In genomic region chr2:9844036-9844483, GRCh38 we compare ENCODE assay signal across 8 cellular contexts. TPM values are rescaled to one million over a fixed set of nuclear protein-coding genes. Genes with fewer than 3 reads are reported as not detected.
A peak's percentile ranks its signal among the peaks of the same experiment; 100 is the strongest.
DNase-seq lines count a peak whose midpoint lies in the region; ATAC-seq and TF ChIP-seq lines count a peak whose summit lies in the region.

No MANE protein-coding gene starts in this region.

- H3K4ac ChIP-seq in trophoblast cell (ENCODE audit: low read depth, low read length): peak overlapping the region; percentile 30

- H2AFZ ChIP-seq in SU-DHL-6 (ENCODE audit: low read depth, low read length, severe bottlenecking) (peak overlapping the region; percentile 85), trophoblast cell (ENCODE audit: insufficient read depth, low read length, poor library complexity) (peak overlapping the region; percentile 81)

- no peak overlapping the region for H2BK12ac ChIP-seq in trophoblast cell (ENCODE audit: low read length)

- peak overlapping the region; percentile 97 for H4K12ac ChIP-seq in trophoblast cell (ENCODE audit: low read depth, low read length)

- H3K4me2 ChIP-seq in SU-DHL-6 (ENCODE audit: low read depth, low read length, poor library complexity, severe bottlenecking): peak overlapping the region; percentile 88
- H3K4me2 ChIP-seq in trophoblast cell (ENCODE audit: low read length): peak overlapping the region; percentile 64

- no peak for TF ChIP-seq POLR2A in esophagus squamous epithelium (IDR thresholded peaks at IDR 0.05)

- peaks cover 16% of the 10 kb centered on the region for H3K79me1 ChIP-seq in trophoblast cell (ENCODE audit: low read length)

- peak overlapping the region; percentile 95 for H3K18ac ChIP-seq in trophoblast cell (ENCODE audit: low read length)

- H3K27ac Mint-ChIP-seq in activated CD4-positive, alpha-beta T cell treated with anti-CD3 and anti-CD28 coated beads, Interleukin-2, amount 10 ng/mL, durations not matched to agents 24 days and 14 days: peak overlapping the region; percentile 92

- 8 to 17% methylated on average over 15 of the region's 15 CpGs for WGBS in esophagus squamous epithelium, 2 donors
- WGBS in trophoblast cell (ENCODE audit: extremely low coverage, insufficient coverage, insufficient read length): no CpG with 5 or more reads among the region's 15 CpGs

- H2BK120ac ChIP-seq in trophoblast cell (ENCODE audit: insufficient read depth, low read length, poor library complexity): peak overlapping the region; percentile 97

- TF ChIP-seq CTCF in SU-DHL-6 (IDR thresholded peaks at IDR 0.05; ENCODE audit: insufficient read depth, low read length, poor library complexity, severe bottlenecking) (no peak), esophagus squamous epithelium (IDR thresholded peaks at IDR 0.05) (no peak)

- peak; percentile 66 for DNase-seq in activated CD4-positive, alpha-beta T cell treated with anti-CD3 and anti-CD28 coated beads, Interleukin-2, amount 10 ng/mL, durations not matched to agents 24 days and 14 days
- no peak for DNase-seq in activated CD4-positive, alpha-beta T cell treated with anti-CD3 and anti-CD28 coated beads, Interleukin-2, amount 50 U/mL, for 1 hour
- no peak for DNase-seq in esophagus squamous epithelium (lab: John Stamatoyannopoulos, UW)
- DNase-seq in trophoblast cell: peak; percentile 29 to 65

- H3K9me3 ChIP-seq in SU-DHL-6 (ENCODE audit: insufficient read depth, low read length) (no peaks in the 10 kb centered on the region), esophagus squamous epithelium (no peaks in the 10 kb centered on the region), trophoblast cell (ENCODE audit: insufficient read depth, low read depth, low read length) (no peaks in the 10 kb centered on the region)

- H3K9ac ChIP-seq in SU-DHL-6 (ENCODE audit: low read length) (peak overlapping the region; percentile 74), trophoblast cell (ENCODE audit: low read length) (no peak overlapping the region)

- H2AK5ac ChIP-seq in trophoblast cell (ENCODE audit: low read length): no peak overlapping the region

- peak overlapping the region; percentile 92 for H3K4me3 Mint-ChIP-seq in activated CD4-positive, alpha-beta T cell treated with anti-CD3 and anti-CD28 coated beads, Interleukin-2, amount 10 ng/mL, durations not matched to agents 24 days and 14 days

- H2BK5ac ChIP-seq in trophoblast cell (ENCODE audit: low read depth, low read length, poor library complexity): peak overlapping the region; percentile 96

- peak overlapping the region; percentile 94 for H4K91ac ChIP-seq in trophoblast cell (ENCODE audit: low read depth, low read length)

- H3K27me3 Mint-ChIP-seq in activated CD4-positive, alpha-beta T cell treated with anti-CD3 and anti-CD28 coated beads, Interleukin-2, amount 10 ng/mL, durations not matched to agents 24 days and 14 days: no peaks in the 10 kb centered on the region

- H3F3A ChIP-seq in SU-DHL-6 (ENCODE audit: insufficient read depth): peaks cover 16% of the 10 kb centered on the region

- H3K4me1 Mint-ChIP-seq in activated CD4-positive, alpha-beta T cell treated with anti-CD3 and anti-CD28 coated beads, Interleukin-2, amount 10 ng/mL, durations not matched to agents 24 days and 14 days: peaks cover 34% of the 10 kb centered on the region

- peak overlapping the region; percentile 95 for H3K14ac ChIP-seq in trophoblast cell (ENCODE audit: low read length)

- H3K36me3 ChIP-seq in SU-DHL-6 (ENCODE audit: low read length): peaks cover 22% of the 10 kb centered on the region; the same call in 1 of the 2 replicates
- peaks cover 0 to 17% (median 0%) of the 10 kb centered on the region in 3 donors for H3K36me3 ChIP-seq in esophagus squamous epithelium
- H3K36me3 ChIP-seq in trophoblast cell (ENCODE audit: control insufficient read depth in 1 of 2, insufficient read depth in 2 of 2, low read length in 2 of 2): peaks cover 4 to 10% of the 10 kb centered on the region in 2 experiments

- no peaks in the 10 kb centered on the region for H3K9me2 ChIP-seq in SU-DHL-6 (replicated peaks; ENCODE audit: insufficient read depth, low read length)

- H3K4me3 ChIP-seq in SU-DHL-6 (ENCODE audit: insufficient read depth, low read length, poor library complexity, severe bottlenecking) (peak overlapping the region; percentile 89), esophagus squamous epithelium (peak overlapping the region; percentile 48 to 93 (median 82)), trophoblast cell (ENCODE audit: low read depth, low read length) (peak overlapping the region; percentile 85)

- peaks cover 19 to 50% (median 21%) of the 10 kb centered on the region in 3 donors for H3K4me1 ChIP-seq in esophagus squamous epithelium
- H3K4me1 ChIP-seq in trophoblast cell (ENCODE audit: control insufficient read depth in 1 of 2, insufficient read depth in 2 of 2, low read length in 2 of 2): peaks cover 2 to 5% of the 10 kb centered on the region in 2 experiments

- no peaks in the 10 kb centered on the region for H3K9me3 Mint-ChIP-seq in activated CD4-positive, alpha-beta T cell treated with anti-CD3 and anti-CD28 coated beads, Interleukin-2, amount 10 ng/mL, durations not matched to agents 24 days and 14 days

- intact Hi-C loops in activated CD4-positive, alpha-beta T cell treated with anti-CD3 and anti-CD28 coated beads, Interleukin-2, amount 10 ng/mL, durations not matched to agents 24 days and 14 days (cut with micrococcal nuclease): loop anchor here (1.0 to 2.0 kb wide), 2 partner anchors 59 to 276 kb away; no protein-coding TSS in a partner anchor
- intact Hi-C loops in esophagus squamous epithelium (cut with DNase I): no loop called here

- H3K23ac ChIP-seq in trophoblast cell (ENCODE audit: low read length): no peak overlapping the region

- peaks cover 5% of the 10 kb centered on the region; the same call in 1 of the 2 replicates for H4K20me1 ChIP-seq in SU-DHL-6 (ENCODE audit: low read depth, low read length)

- H3K79me2 ChIP-seq in SU-DHL-6 (ENCODE audit: insufficient read depth, low read length) (peaks cover 51% of the 10 kb centered on the region), trophoblast cell (ENCODE audit: control insufficient read depth, insufficient read depth, low read length, poor library complexity) (peaks cover 12% of the 10 kb centered on the region)

- H3K27me3 ChIP-seq in SU-DHL-6 (ENCODE audit: low read length) (no peaks in the 10 kb centered on the region), esophagus squamous epithelium (no peaks in the 10 kb centered on the region), trophoblast cell (ENCODE audit: insufficient read depth, low read length) (no peaks in the 10 kb centered on the region)

- H3K27ac ChIP-seq in SU-DHL-6 (ENCODE audit: low read depth, low read length) (peak overlapping the region; percentile 83), esophagus squamous epithelium (peak overlapping the region; percentile 89 to 95 (median 94)), trophoblast cell (ENCODE audit: low read depth, low read length) (peak overlapping the region; percentile 99)

- peak overlapping the region; percentile 96 for H4K8ac ChIP-seq in trophoblast cell (ENCODE audit: low read depth, low read length)

- no peak for ATAC-seq in GM21825 (IDR thresholded peaks at IDR 0.05; ENCODE audit: unreplicated experiment)
- no peak for ATAC-seq in HG03108 (IDR thresholded peaks at IDR 0.05; ENCODE audit: unreplicated experiment)
- ATAC-seq in HG03196 (IDR thresholded peaks at IDR 0.05; ENCODE audit: unreplicated experiment): no peak

- peaks cover 22% of the 10 kb centered on the region for H3K36me3 Mint-ChIP-seq in activated CD4-positive, alpha-beta T cell treated with anti-CD3 and anti-CD28 coated beads, Interleukin-2, amount 10 ng/mL, durations not matched to agents 24 days and 14 days (ENCODE audit: low read depth)

RNA-seq across cellular contexts. Expression of gene TAF1B, which starts 0.8 kb away (rescaled TPM):
- 21.9 and 22.7 TPM in 2 replicates for total RNA-seq in activated CD4-positive, alpha-beta T cell treated with anti-CD3 and anti-CD28 coated beads, Interleukin-2, amount 10 ng/mL, durations not matched to agents 24 days and 14 days
- 10 to 100 TPM in 3 of 4 donors, 1 to 10 TPM in 1; 6.7 to 19.3 (median 14.9) TPM for total RNA-seq in esophagus squamous epithelium
- 20.9 and 23.2 TPM in 2 replicates for polyA plus RNA-seq in trophoblast cell (2013)

Comparison
In these comparisons a context has a peak if more than half of its experiments do, and no peak if none do; other contexts are left out.
1. DNase-seq: peak in activated CD4-positive, alpha-beta T cell treated with anti-CD3 and anti-CD28 coated beads, Interleukin-2, amount 10 ng/mL, durations not matched to agents 24 days and 14 days (single experiment) and trophoblast cell (2 of 2); none in activated CD4-positive, alpha-beta T cell treated with anti-CD3 and anti-CD28 coated beads, Interleukin-2, amount 50 U/mL, for 1 hour (single experiment) and esophagus squamous epithelium (single experiment).
2. Peak in every context shown above with its lines, with median percentiles within 50 percentile points of each other: H3K27ac ChIP-seq and H3K4me3 ChIP-seq.